8 cellular contexts compared by ENCODE assay signal in genomic region chr9:125706661-125707539, GRCh38. TPM values are rescaled to one million over a fixed set of nuclear protein-coding genes. Genes with fewer than 3 reads are reported as not detected.
A peak's percentile ranks its signal among the peaks of the same experiment; 100 is the strongest.
DNase-seq lines count a peak whose midpoint lies in the region; ATAC-seq, FAIRE-seq and TF ChIP-seq lines count a peak whose summit lies in the region.

Gene MAPKAP1 (minus strand): TSS chr9:125707208. CDS start chr9:125672574, 34,634 bp downstream.

- no peaks in the 10 kb centered on the region for H3F3A ChIP-seq in DOHH2 (ENCODE audit: control insufficient read depth, insufficient read depth)
- H3F3A ChIP-seq in GM23248 (ENCODE audit: insufficient read depth): peaks cover 11% of the 10 kb centered on the region

- H3K4me2 ChIP-seq in DOHH2 (ENCODE audit: low read length) (peak within 1 kb of the TSS; percentile 70), GM23248 (ENCODE audit: unreplicated experiment) (peak within 1 kb of the TSS; percentile 97), Karpas-422 (ENCODE audit: low read depth, low read length, poor library complexity, severe bottlenecking) (peak within 1 kb of the TSS; percentile 88)

- H3K4me3 ChIP-seq in DOHH2 (ENCODE audit: low read length): peak within 1 kb of the TSS; percentile 84
- peak within 1 kb of the TSS; percentile 83 for H3K4me3 ChIP-seq in GM23248
- H3K4me3 ChIP-seq in Karpas-422 (ENCODE audit: low read length): peak within 1 kb of the TSS; percentile 88
- H3K4me3 ChIP-seq in esophagus muscularis mucosa: peak within 1 kb of the TSS; percentile 76 to 100 (median 96)
- H3K4me3 ChIP-seq in muscle layer of duodenum (ENCODE audit: low read depth in 1 of 2, low read length in 2 of 2): peak within 1 kb of the TSS; percentile 75 to 91

- ATAC-seq in activated T-cell treated with anti-CD3 and anti-CD28 coated beads, Interleukin-2, amount 50 U/mL, for 72 hours (replicated peaks in 1 of 2): peak; percentile 100

- in situ Hi-C loops in GM23248 (cut with MboI): no loop called here

- peaks cover 15% of the 10 kb centered on the region for H3K36me3 ChIP-seq in DOHH2 (ENCODE audit: control insufficient read depth, low read length)
- no peaks in the 10 kb centered on the region for H3K36me3 ChIP-seq in GM23248 (ENCODE audit: low read depth)
- no peaks in the 10 kb centered on the region for H3K36me3 ChIP-seq in Karpas-422 (ENCODE audit: insufficient read depth, low read length)
- no peaks in the 10 kb centered on the region for H3K36me3 ChIP-seq in esophagus muscularis mucosa
- H3K36me3 ChIP-seq in muscle layer of duodenum (ENCODE audit: control insufficient read depth in 1 of 2, insufficient read depth in 2 of 2, low read length in 2 of 2): no peaks in the 10 kb centered on the region

- H3K27ac ChIP-seq in DOHH2 (ENCODE audit: low read depth, low read length): peak within 1 kb of the TSS; percentile 6; the same call in 1 of the 2 replicates
- peak within 1 kb of the TSS; percentile 57 for H3K27ac ChIP-seq in GM23248
- no peak within 1 kb of the TSS for H3K27ac ChIP-seq in Karpas-422 (ENCODE audit: low read length)
- peak within 1 kb of the TSS; percentile 76 to 85 (median 82) for H3K27ac ChIP-seq in esophagus muscularis mucosa (replicated peaks in 1 of 4)
- H3K27ac ChIP-seq in muscle layer of duodenum (ENCODE audit: low read length): peak within 1 kb of the TSS; percentile 74

- TF ChIP-seq CTCF in DOHH2 (IDR thresholded peaks at IDR 0.05; ENCODE audit: low read depth, low read length, poor library complexity, severe bottlenecking) (no peak), esophagus muscularis mucosa (IDR thresholded peaks at IDR 0.05) (no peak)

- TF ChIP-seq EP300 in esophagus muscularis mucosa (IDR thresholded peaks at IDR 0.05): peak; percentile 10

- H2AFZ ChIP-seq in GM23248 (peak within 1 kb of the TSS; percentile 99), Karpas-422 (ENCODE audit: low read length) (peak within 1 kb of the TSS; percentile 39; the same call in 1 of the 2 replicates)

- H3K4me1 Mint-ChIP-seq in activated T-cell treated with anti-CD3 and anti-CD28 coated beads, Interleukin-2, amount 50 U/mL, for 72 hours (ENCODE audit: low read depth): peaks cover 48% of the 10 kb centered on the region

- TF ChIP-seq POLR2A in esophagus muscularis mucosa (IDR thresholded peaks at IDR 0.05; ENCODE audit: low read depth): no peak

- H3K27me3 Mint-ChIP-seq in activated T-cell treated with anti-CD3 and anti-CD28 coated beads, Interleukin-2, amount 50 U/mL, for 72 hours (ENCODE audit: low read depth): peaks cover 4% of the 10 kb centered on the region

- peaks cover 51% of the 10 kb centered on the region for H3K79me2 ChIP-seq in DOHH2 (ENCODE audit: control insufficient read depth, low read length)
- H3K79me2 ChIP-seq in GM23248 (ENCODE audit: insufficient read depth): peaks cover 51% of the 10 kb centered on the region
- peaks cover 49% of the 10 kb centered on the region for H3K79me2 ChIP-seq in Karpas-422 (ENCODE audit: low read length)

- peak within 1 kb of the TSS; percentile 66 to 84 for H3K4me3 Mint-ChIP-seq in activated T-cell treated with anti-CD3 and anti-CD28 coated beads, Interleukin-2, amount 50 U/mL, for 72 hours

- peak within 1 kb of the TSS; percentile 87 for H3K9ac ChIP-seq in GM23248
- H3K9ac ChIP-seq in Karpas-422 (ENCODE audit: low read length): peak within 1 kb of the TSS; percentile 86

- intact Hi-C loops in esophagus muscularis mucosa (cut with DNase I): loop anchor here (5.0 to 10.0 kb wide), 3 partner anchors 40 to 302 kb away; partner anchors contain the start of gene PBX3

- peak within 1 kb of the TSS; percentile 91 for H3K27ac Mint-ChIP-seq in activated T-cell treated with anti-CD3 and anti-CD28 coated beads, Interleukin-2, amount 50 U/mL, for 72 hours

- H3K4me1 ChIP-seq in DOHH2 (ENCODE audit: control insufficient read depth, low read length) (peaks cover 30% of the 10 kb centered on the region), GM23248 (ENCODE audit: insufficient read depth) (peaks cover 20% of the 10 kb centered on the region), Karpas-422 (ENCODE audit: low read length) (peaks cover 29% of the 10 kb centered on the region), esophagus muscularis mucosa (peaks cover 17 to 32% (median 24%) of the 10 kb centered on the region in 4 donors), muscle layer of duodenum (ENCODE audit: control insufficient read depth in 1 of 2, insufficient read depth in 2 of 2, low read length in 2 of 2) (peaks cover 10 to 18% of the 10 kb centered on the region in 2 donors)

- peak; percentile 98 for DNase-seq in GM23248
- DNase-seq in Karpas-422: peak; percentile 97
- peak; percentile 92 for DNase-seq in RCC 7860 (ENCODE audit: low spot score)
- peak; percentile 95 to 97 for DNase-seq in activated T-cell treated with anti-CD3 and anti-CD28 coated beads, Interleukin-2, amount 50 U/mL, for 72 hours
- DNase-seq in esophagus muscularis mucosa (ENCODE audit: extremely low spot score): peak; percentile 96
- DNase-seq in stimulated activated CD8-positive, alpha-beta memory T cell treated with anti-CD3 and anti-CD28 coated beads, Interleukin-7, amount 100 ng/mL, for 24 hours (ENCODE audit: low read depth): peak; percentile 89

- no peaks in the 10 kb centered on the region for H3K9me3 Mint-ChIP-seq in activated T-cell treated with anti-CD3 and anti-CD28 coated beads, Interleukin-2, amount 50 U/mL, for 72 hours

- H3K27me3 ChIP-seq in DOHH2 (ENCODE audit: control insufficient read depth, low read length) (no peaks in the 10 kb centered on the region), GM23248 (replicated peaks; ENCODE audit: insufficient read depth) (no peaks in the 10 kb centered on the region), Karpas-422 (ENCODE audit: low read length) (no peaks in the 10 kb centered on the region), esophagus muscularis mucosa (no peaks in the 10 kb centered on the region), muscle layer of duodenum (ENCODE audit: low read depth, low read length) (no peaks in the 10 kb centered on the region)

- 0 to 1% methylated on average over 40 to 54 of the region's 65 CpGs for WGBS in GM23248 (ENCODE audit: low coverage in 1 of 2, low lambda C conversion rate in 2 of 2, missing lambda C conversion rate in 2 of 2), 2 experiments
- 0% methylated on average over 15 of the region's 65 CpGs for WGBS in esophagus muscularis mucosa

- no peak for FAIRE-seq in RCC 7860 (lab: Jason Lieb, UNC)

- H3K36me3 Mint-ChIP-seq in activated T-cell treated with anti-CD3 and anti-CD28 coated beads, Interleukin-2, amount 50 U/mL, for 72 hours (ENCODE audit: insufficient read depth in 2 of 2): no peaks in the 10 kb centered on the region

- H3K9me3 ChIP-seq in DOHH2 (ENCODE audit: control insufficient read depth, insufficient read depth, low read length): no peaks in the 10 kb centered on the region
- H3K9me3 ChIP-seq in GM23248 (ENCODE audit: low read depth): no peaks in the 10 kb centered on the region
- no peaks in the 10 kb centered on the region for H3K9me3 ChIP-seq in Karpas-422 (ENCODE audit: low read length)
- H3K9me3 ChIP-seq in esophagus muscularis mucosa: no peaks in the 10 kb centered on the region
- no peaks in the 10 kb centered on the region for H3K9me3 ChIP-seq in muscle layer of duodenum (ENCODE audit: control insufficient read depth in 1 of 2, low read length in 2 of 2)

- H3K9me2 ChIP-seq in DOHH2 (replicated peaks; ENCODE audit: control insufficient read depth, low read length) (no peaks in the 10 kb centered on the region), GM23248 (ENCODE audit: insufficient read depth) (no peaks in the 10 kb centered on the region), Karpas-422 (replicated peaks; ENCODE audit: insufficient read depth, low read length) (no peaks in the 10 kb centered on the region)

- H4K20me1 ChIP-seq in DOHH2 (ENCODE audit: control insufficient read depth, insufficient read depth, low read depth, low read length) (no peaks in the 10 kb centered on the region), GM23248 (ENCODE audit: insufficient read depth) (no peaks in the 10 kb centered on the region; the same call in 1 of the 2 replicates), Karpas-422 (ENCODE audit: insufficient read depth, low read depth, low read length) (no peaks in the 10 kb centered on the region)

RNA-seq across cellular contexts. Expression of gene MAPKAP1, which starts in this region (rescaled TPM):
- total RNA-seq in GM23248 (2014; rRNA removed; shearing (Covaris generic)): 74.5 and 75.1 TPM in 2 replicates
- polyA plus RNA-seq in GM23248 (2016; fragmentation: Nextera tagmentation; extraction: Ambion mirVana): 65.5 and 68.5 TPM in 2 replicates
- total RNA-seq in Karpas-422 (2014; rRNA removed; shearing (Covaris generic); ENCODE audit: low replicate concordance): 62.8 and 85.1 TPM in 2 replicates
- total RNA-seq in activated T-cell treated with anti-CD3 and anti-CD28 coated beads, Interleukin-2, amount 50 U/mL, for 72 hours: 10 to 100 TPM; 42.1 to 42.8 TPM
- 100 to 1,000 TPM in 1 of 4 donors, 10 to 100 TPM in 3; 84.3 to 103 (median 93.4) TPM for total RNA-seq in esophagus muscularis mucosa
